ENCODE assay signal across 24 cellular contexts in the genomic region with DNA sequence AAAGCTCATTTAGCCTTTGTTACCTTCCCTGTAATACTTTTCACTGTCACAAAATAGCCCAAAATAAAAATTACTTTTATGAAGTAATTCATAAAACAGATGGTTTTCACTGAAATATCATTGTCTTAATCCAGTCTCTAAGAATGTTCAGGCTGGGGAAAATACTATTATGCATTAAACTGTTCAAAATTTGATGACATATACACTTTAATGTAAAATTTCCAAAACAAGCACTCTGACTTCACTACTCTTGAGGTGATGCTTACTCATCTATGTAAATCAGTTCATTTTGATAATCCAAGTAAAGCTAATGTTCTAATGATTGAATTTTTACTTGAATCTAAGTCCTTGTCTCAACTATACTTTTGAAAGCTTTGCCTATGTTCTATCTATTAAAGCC.
"Had no signal": no experiment of that assay in that cellular context is flagged by ENCODE, and none has a peak within 500 bp of the region (broad histone marks: within the 10 kb centered on the region; RNA-seq: fewer than 3 reads in every experiment).

No MANE protein-coding gene starts in this region.

- H3K4me1 ChIP-seq: neural progenitor cell, testis had no signal

- H3K27ac ChIP-seq: left ventricle myocardium inferior, neural progenitor cell, ovary, right atrium auricular region, skin epidermis, stomach, testis, thyroid gland, transverse colon, upper lobe of left lung, vagina had no signal

- DNase-seq: islet precursor cell; left ventricle myocardium inferior; mesendoderm; naive B cell; natural killer cell; nephron progenitor cell; ovary; stimulated activated CD4-positive, alpha-beta T cell treated with anti-CD3 and anti-CD28 coated beads, Interleukin-12 subunit alpha, Interleukin-12 subunit beta, amount 100 ng/mL, for 4 hours; stimulated activated CD4-positive, alpha-beta T cell treated with anti-CD3 and anti-CD28 coated beads, Interleukin-15, amount 100 ng/mL, for 24 hours; stimulated activated CD4-positive, alpha-beta T cell treated with anti-CD3 and anti-CD28 coated beads, Interleukin-2, amount 100 ng/mL, for 24 hours; stimulated activated CD4-positive, alpha-beta T cell treated with anti-CD3 and anti-CD28 coated beads, Interleukin-4, amount 100 ng/mL, for 1 hour; stimulated activated naive B cell treated with anti-CD40 and anti-IgM and Interleukin-4, amounts not matched to agents 10 μg/mL and 1 μg/mL and 100 μg/mL, for 72 hours; stimulated activated naive CD8-positive, alpha-beta T cell treated with anti-CD3 and anti-CD28 coated beads, Interleukin-15, Interleukin-2, amounts not matched to agents 100 U/mL and 50 U/mL, for 24 hours; stomach; testis; thyroid gland; transverse colon; upper lobe of left lung had no signal

- ATAC-seq: natural killer cell; sciatic nerve; stimulated activated naive B cell treated with anti-CD40 and anti-IgM and Interleukin-4, amounts not matched to agents 10 μg/mL and 1 μg/mL and 100 μg/mL, for 72 hours; stimulated activated naive CD8-positive, alpha-beta T cell treated with anti-CD3 and anti-CD28 coated beads, Interleukin-15, Interleukin-2, amounts not matched to agents 100 U/mL and 50 U/mL, for 24 hours had no signal

- H3K4me2 ChIP-seq: neural progenitor cell had no signal

- H3K4me3 ChIP-seq: left ventricle myocardium inferior, lung, neural progenitor cell, ovary, right atrium auricular region, skin epidermis, stomach, testis, thyroid gland, transverse colon, upper lobe of left lung, vagina had no signal

- H3K27me3 ChIP-seq: neural progenitor cell, ovary, right atrium auricular region, stomach, testis, thyroid gland, transverse colon, upper lobe of left lung, vagina had no signal

- H3K36me3 ChIP-seq: ovary had no signal

- H3K9me3 ChIP-seq: left ventricle myocardium inferior, ovary, right atrium auricular region, stomach, testis, thyroid gland, transverse colon, upper lobe of left lung, vagina had no signal
